In genomic region chr4:1408418-1408817, GRCh38 we compare ENCODE assay signal across 16 cellular contexts. TPM values are rescaled to one million over a fixed set of nuclear protein-coding genes. Genes with fewer than 3 reads are reported as not detected.
DNase-seq lines count a peak whose midpoint lies in the region; ATAC-seq and TF ChIP-seq lines count a peak whose summit lies in the region.
"Had no signal": no experiment of that assay in that cellular context is flagged by ENCODE, and none has a peak within 500 bp of the region (broad histone marks: within the 10 kb centered on the region; RNA-seq: fewer than 3 reads in every experiment).

No MANE protein-coding gene starts in this region.

- peaks cover 7% of the 10 kb centered on the region for H3K4me1 Mint-ChIP-seq in stimulated activated naive CD8-positive, alpha-beta T cell treated with anti-CD3 and anti-CD28 coated beads, Interleukin-15, Interleukin-2, amounts not matched to agents 100 ng/mL and 50 ng/mL, for 24 hours (ENCODE audit: low read depth)
- H3K4me1 Mint-ChIP-seq in glutamatergic neuron (ENCODE audit: low read depth, unreplicated experiment) (peaks cover 6% of the 10 kb centered on the region), Calu3 (ENCODE audit: low read depth, unreplicated experiment) (no peaks in the 10 kb centered on the region)

- BruUV-seq in Calu3 (replicated peaks; lab: Mats Ljungman, UMichigan) = no TSS peak

- peak; percentile 49 for TF ChIP-seq CTCF in LNCaP clone FGC (IDR thresholded peaks at IDR 0.05; ENCODE audit: control insufficient read depth, extremely low read depth, insufficient read depth)
- peak; percentile 15 for TF ChIP-seq CTCF in glutamatergic neuron (IDR thresholded peaks at IDR 0.05; ENCODE audit: partially characterized antibody, unreplicated experiment)
- TF ChIP-seq CTCF in Calu3 (IDR thresholded peaks at IDR 0.05; ENCODE audit: unreplicated experiment) = no peak

- CTCF ChIA-PET in Calu3 (lab: Charles Lee) = no interaction called here

- no peak overlapping the region for H3K4me3 ChIP-seq in LNCaP clone FGC (ENCODE audit: low read depth, low read length)
- H3K4me3 ChIP-seq: thoracic aorta had no signal

- H3K27ac Mint-ChIP-seq in stimulated activated naive CD8-positive, alpha-beta T cell treated with anti-CD3 and anti-CD28 coated beads, Interleukin-15, Interleukin-2, amounts not matched to agents 100 ng/mL and 50 ng/mL, for 24 hours = peak overlapping the region; percentile 59
- H3K27ac Mint-ChIP-seq in glutamatergic neuron (ENCODE audit: unreplicated experiment) (peak overlapping the region; percentile 68), Calu3 (ENCODE audit: unreplicated experiment) (no peak overlapping the region)

- H3K9me3 Mint-ChIP-seq in stimulated activated naive CD8-positive, alpha-beta T cell treated with anti-CD3 and anti-CD28 coated beads, Interleukin-15, Interleukin-2, amounts not matched to agents 100 ng/mL and 50 ng/mL, for 24 hours = no peaks in the 10 kb centered on the region
- H3K9me3 Mint-ChIP-seq in glutamatergic neuron (ENCODE audit: unreplicated experiment) (peaks cover 12% of the 10 kb centered on the region), Calu3 (ENCODE audit: low read depth, unreplicated experiment) (peaks cover 2% of the 10 kb centered on the region)

- intact Hi-C loops in Calu3 (cut with micrococcal nuclease; ENCODE audit: unreplicated experiment) = no loop called here

- ATAC-seq in stimulated activated naive CD8-positive, alpha-beta T cell treated with anti-CD3 and anti-CD28 coated beads, Interleukin-15, Interleukin-2, amounts not matched to agents 100 U/mL and 50 U/mL, for 24 hours = no peak
- no peak for ATAC-seq in GM19467 (IDR thresholded peaks at IDR 0.05; ENCODE audit: unreplicated experiment)
- ATAC-seq: activated CD4-positive, CD25-positive, alpha-beta regulatory T cell treated with anti-CD3 and anti-CD28 coated beads, Interleukin-2, amount 50 U/mL, for 24 hours had no signal

- H3K4me3 Mint-ChIP-seq in stimulated activated naive CD8-positive, alpha-beta T cell treated with anti-CD3 and anti-CD28 coated beads, Interleukin-15, Interleukin-2, amounts not matched to agents 100 ng/mL and 50 ng/mL, for 24 hours = no peak overlapping the region
- H3K4me3 Mint-ChIP-seq in glutamatergic neuron (ENCODE audit: unreplicated experiment) (peak overlapping the region; percentile 61), Calu3 (ENCODE audit: low read depth, unreplicated experiment) (no peak overlapping the region)

- H3K27me3 Mint-ChIP-seq in stimulated activated naive CD8-positive, alpha-beta T cell treated with anti-CD3 and anti-CD28 coated beads, Interleukin-15, Interleukin-2, amounts not matched to agents 100 ng/mL and 50 ng/mL, for 24 hours = peaks cover 65% of the 10 kb centered on the region
- peaks cover 32% of the 10 kb centered on the region for H3K27me3 Mint-ChIP-seq in glutamatergic neuron (ENCODE audit: unreplicated experiment)
- peaks cover 37% of the 10 kb centered on the region for H3K27me3 Mint-ChIP-seq in Calu3 (ENCODE audit: unreplicated experiment)

- H3K36me3 Mint-ChIP-seq in stimulated activated naive CD8-positive, alpha-beta T cell treated with anti-CD3 and anti-CD28 coated beads, Interleukin-15, Interleukin-2, amounts not matched to agents 100 ng/mL and 50 ng/mL, for 24 hours (ENCODE audit: low read depth) = no peaks in the 10 kb centered on the region
- H3K36me3 Mint-ChIP-seq in glutamatergic neuron (ENCODE audit: unreplicated experiment) (no peaks in the 10 kb centered on the region), Calu3 (ENCODE audit: insufficient read depth, unreplicated experiment) (no peaks in the 10 kb centered on the region)

- no peak for DNase-seq in stimulated activated naive CD8-positive, alpha-beta T cell treated with anti-CD3 and anti-CD28 coated beads, Interleukin-15, Interleukin-2, amounts not matched to agents 100 U/mL and 50 U/mL, for 24 hours
- DNase-seq in LNCaP clone FGC (ENCODE audit: low read depth) = no peak
- DNase-seq in glutamatergic neuron = peak; percentile 53
- no peak for DNase-seq in pons (ENCODE audit: low spot score)
- no peak for DNase-seq in effector CD8-positive, alpha-beta T cell (lab: John Stamatoyannopoulos, UW)
- no peak for DNase-seq in Calu3
- DNase-seq: activated naive CD4-positive, alpha-beta T cell treated with anti-CD3 and anti-CD28 coated beads, Interleukin-2, amount 50 U/mL, for 16 hours; COR-L47; NCI-H1092; NCI-H510A; SIG-M5 had no signal

RNA-seq across cellular contexts. Expression of gene NKX1-1, which starts 2.2 kb away (rescaled TPM):
- total RNA-seq in glutamatergic neuron (ENCODE audit: unreplicated experiment) (not detected), Calu3 (2022) (not detected in 2 replicates)
- total RNA-seq: HT-29, thoracic aorta had no signal
